ENCODE assay signal across 20 cellular contexts in the genomic region with DNA sequence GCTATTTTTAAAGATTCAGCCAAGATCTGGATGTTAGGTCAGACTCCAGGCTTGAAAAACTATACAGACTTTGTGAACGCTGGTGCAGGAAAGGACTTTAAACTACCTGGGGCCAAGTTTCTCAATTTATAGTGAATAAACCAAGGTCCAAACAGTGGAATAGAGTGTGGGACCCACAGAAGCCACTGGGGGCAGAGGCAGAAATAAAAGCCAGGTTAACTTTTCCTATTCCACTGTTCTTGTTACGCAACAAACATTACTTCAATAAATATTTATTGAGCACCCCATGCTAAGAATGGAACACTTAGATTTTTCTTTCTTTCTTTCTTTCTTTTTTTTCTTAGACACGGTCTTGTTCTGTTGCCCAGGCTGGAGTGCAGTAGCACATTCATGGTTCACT. TPM values are rescaled to one million over a fixed set of nuclear protein-coding genes. Genes with fewer than 3 reads are reported as not detected.
DNase-seq lines count a peak whose midpoint lies in the region; ATAC-seq and TF ChIP-seq lines count a peak whose summit lies in the region.
"Had no signal": no experiment of that assay in that cellular context is flagged by ENCODE, and none has a peak within 500 bp of the region (broad histone marks: within the 10 kb centered on the region; RNA-seq: fewer than 3 reads in every experiment).

No MANE protein-coding gene starts in this region.

- H3K27me3 ChIP-seq in SK-N-SH (ENCODE audit: insufficient read depth) (no peaks in the 10 kb centered on the region), Loucy (ENCODE audit: insufficient read depth, low read length, poor library complexity, severe bottlenecking) (no peaks in the 10 kb centered on the region), hepatocyte (no peaks in the 10 kb centered on the region)

- POLR2A ChIA-PET in SK-N-SH (lab: Yijun Ruan, JAX), result no interaction called here

- H4K20me1 ChIP-seq in SK-N-SH (ENCODE audit: insufficient read depth) (no peaks in the 10 kb centered on the region), Loucy (ENCODE audit: insufficient read depth, low read length, poor library complexity, severe bottlenecking) (no peaks in the 10 kb centered on the region), hepatocyte (ENCODE audit: insufficient read depth, poor library complexity, severe bottlenecking) (no peaks in the 10 kb centered on the region)

- H3K4me3 Mint-ChIP-seq in progenitor cell of endocrine pancreas (ENCODE audit: low read depth), result no peak overlapping the region
- H3K4me3 Mint-ChIP-seq: IgD-negative memory B cell, T-cell had no signal

- no peaks in the 10 kb centered on the region for H3K36me3 Mint-ChIP-seq in progenitor cell of endocrine pancreas (ENCODE audit: insufficient read depth)
- H3K36me3 Mint-ChIP-seq: IgD-negative memory B cell, T-cell had no signal

- DNase-seq in SK-N-SH (no peak), hepatocyte (ENCODE audit: low spot score) (peak; percentile 35), progenitor cell of endocrine pancreas (ENCODE audit: low spot score, unreplicated experiment) (no peak), ACHN (no peak), NCI-H524 (lab: John Stamatoyannopoulos, UW) (no peak), NCI-H1694 (lab: John Stamatoyannopoulos, UW) (no peak)
- DNase-seq: 8988T; MV-4-11; NCI-H1417 treated with DMSO at 0.1 percent for 48 hours; NCI-H2029 treated with DMSO at 0.1 percent for 48 hours; NCI-H524 treated with DMSO at 0.1 percent for 48 hours; NK-92 treated with Interleukin-12 subunit alpha and Interleukin-12 subunit beta, amount 100 ng/mL, for 24 hours; PC-9; T-cell had no signal

- H3K36me3 ChIP-seq in SK-N-SH (replicated peaks in 1 of 2; ENCODE audit: control insufficient read depth in 1 of 2, insufficient read depth in 2 of 2, low read length in 1 of 2), result no peaks in the 10 kb centered on the region
- no peaks in the 10 kb centered on the region for H3K36me3 ChIP-seq in Loucy (ENCODE audit: insufficient read depth, low read length)
- no peaks in the 10 kb centered on the region for H3K36me3 ChIP-seq in hepatocyte (replicated peaks; ENCODE audit: insufficient read depth, low read depth)

- TF ChIP-seq CTCF in SK-N-SH (IDR thresholded peaks at IDR 0.05), result peak; percentile 9; the same call in 1 of the 2 replicates
- 0 out of 2 replicates have a peak, but pooled peaks have one; percentile 20 for TF ChIP-seq CTCF in Loucy (conservative IDR thresholded peaks at IDR 0.05; ENCODE audit: low read length)
- peak; percentile 25 for TF ChIP-seq CTCF in hepatocyte (IDR thresholded peaks at IDR 0.05; ENCODE audit: poor library complexity)
- peak; percentile 24 for TF ChIP-seq CTCF in progenitor cell of endocrine pancreas (IDR thresholded peaks at IDR 0.05; ENCODE audit: unreplicated experiment)

- H3K9me3 ChIP-seq in SK-N-SH (no peaks in the 10 kb centered on the region), Loucy (ENCODE audit: insufficient read depth, low read depth, low read length) (no peaks in the 10 kb centered on the region), hepatocyte (ENCODE audit: low read depth) (no peaks in the 10 kb centered on the region)

- H3K9ac ChIP-seq in SK-N-SH (no peak overlapping the region), Loucy (ENCODE audit: low read depth, low read length, poor library complexity, severe bottlenecking) (no peak overlapping the region)

- peaks cover 5% of the 10 kb centered on the region for H3K4me1 Mint-ChIP-seq in progenitor cell of endocrine pancreas (ENCODE audit: low read depth)

- H3K4me2 ChIP-seq in SK-N-SH (no peak overlapping the region), Loucy (ENCODE audit: low read depth, low read length, poor library complexity, severe bottlenecking) (no peak overlapping the region), hepatocyte (no peak overlapping the region)
- H3K4me2 ChIP-seq: PC-9 had no signal

- no peak overlapping the region for H3K27ac Mint-ChIP-seq in progenitor cell of endocrine pancreas
- H3K27ac Mint-ChIP-seq: IgD-negative memory B cell, T-cell had no signal

- H3K27me3 Mint-ChIP-seq in progenitor cell of endocrine pancreas, result no peaks in the 10 kb centered on the region
- H3K27me3 Mint-ChIP-seq: T-cell had no signal

- CTCF ChIA-PET in SK-N-SH (lab: Yijun Ruan, JAX), result no interaction called here

- no peak for TF ChIP-seq RAD21 in SK-N-SH (IDR thresholded peaks at IDR 0.05; ENCODE audit: low read length)

- H3K4me1 ChIP-seq in SK-N-SH (ENCODE audit: control insufficient read depth in 1 of 2, insufficient read depth in 2 of 2, low read depth in 1 of 2, low read length in 1 of 2) (no peaks in the 10 kb centered on the region), Loucy (ENCODE audit: insufficient read depth, low read length, poor library complexity, severe bottlenecking) (no peaks in the 10 kb centered on the region), hepatocyte (ENCODE audit: insufficient read depth) (peaks cover 8% of the 10 kb centered on the region)

- H3F3A ChIP-seq in SK-N-SH (replicated peaks; ENCODE audit: insufficient read depth), result no peaks in the 10 kb centered on the region
- H3F3A ChIP-seq in Loucy (ENCODE audit: low read depth), result no peaks in the 10 kb centered on the region

- no peaks in the 10 kb centered on the region for H3K9me3 Mint-ChIP-seq in progenitor cell of endocrine pancreas (ENCODE audit: low read depth)
- H3K9me3 Mint-ChIP-seq: T-cell had no signal

- TF ChIP-seq EP300 in SK-N-SH (IDR thresholded peaks at IDR 0.05; ENCODE audit: borderline replicate concordance in 1 of 2, low read depth in 1 of 2, low read length in 1 of 2), result no peak

- WGBS in SK-N-SH (ENCODE audit: low lambda C conversion rate), result 41% methylated on average over 3 of the region's 3 CpGs
- 83% methylated on average over 3 of the region's 3 CpGs for WGBS in hepatocyte (ENCODE audit: low lambda C conversion rate, missing lambda C conversion rate)

- no peak overlapping the region for H3K27ac ChIP-seq in SK-N-SH (ENCODE audit: low read depth in 2 of 2, low read length in 1 of 2)
- peak overlapping the region; percentile 26 for H3K27ac ChIP-seq in hepatocyte
- H3K27ac ChIP-seq: C4-2B, PC-9 had no signal

- no peak for ATAC-seq in SK-N-SH treated with all-trans-retinoic acid at 6 μM for 48 hours
- ATAC-seq: T-cell had no signal

- H2AFZ ChIP-seq in SK-N-SH (ENCODE audit: low read depth), result no peak overlapping the region
- no peak overlapping the region for H2AFZ ChIP-seq in Loucy (ENCODE audit: low read length)
- no peak overlapping the region for H2AFZ ChIP-seq in hepatocyte
- H2AFZ ChIP-seq: PC-9 had no signal

- H3K79me2 ChIP-seq in SK-N-SH (ENCODE audit: insufficient read depth) (no peaks in the 10 kb centered on the region), Loucy (ENCODE audit: insufficient read depth, low read length) (no peaks in the 10 kb centered on the region), hepatocyte (no peaks in the 10 kb centered on the region)

- H3K9me2 ChIP-seq in SK-N-SH (no peaks in the 10 kb centered on the region), Loucy (replicated peaks; ENCODE audit: low read depth, low read length) (no peaks in the 10 kb centered on the region), hepatocyte (replicated peaks; ENCODE audit: insufficient read depth) (no peaks in the 10 kb centered on the region)

- in situ Hi-C loops in ACHN (cut with HindIII; ENCODE audit: low pct_ligation_motif_present, low pct_unique_long_range_greater_than_20kb, low sequenced_read_pairs), result no loop called here

- no peak overlapping the region for H3K4me3 ChIP-seq in SK-N-SH (ENCODE audit: low read depth in 2 of 2, low read length in 1 of 2)
- H3K4me3 ChIP-seq in Loucy (ENCODE audit: low read length, poor library complexity, severe bottlenecking), result no peak overlapping the region
- no peak overlapping the region for H3K4me3 ChIP-seq in hepatocyte
- H3K4me3 ChIP-seq: PC-9 had no signal

TF ChIP-seq in SK-N-SH, 30 proteins besides CTCF, POLR2A, EP300 and RAD21 (continues in another document):
- no peak for TF ChIP-seq MEF2A (IDR thresholded peaks at IDR 0.05; ENCODE audit: borderline replicate concordance, low read depth)
- no peak for TF ChIP-seq ELF1 (IDR thresholded peaks at IDR 0.05)
- TF ChIP-seq RXRA (IDR thresholded peaks at IDR 0.05; ENCODE audit: borderline replicate concordance, low read depth), result no peak
- TF ChIP-seq FOXM1 (IDR thresholded peaks at IDR 0.05; ENCODE audit: low read depth), result no peak
- TF ChIP-seq SIN3A (IDR thresholded peaks at IDR 0.05; ENCODE audit: borderline replicate concordance, low read depth, low read length), result no peak
- no peak for TF ChIP-seq TEAD4 (IDR thresholded peaks at IDR 0.05; ENCODE audit: borderline replicate concordance, insufficient read depth)

TF ChIP-seq in SK-N-SH treated with all-trans-retinoic acid at 6 μM for 48 hours, 23 proteins besides CTCF, POLR2A, EP300 and RAD21 (continues in another document):
- TF ChIP-seq, protein P1, sequence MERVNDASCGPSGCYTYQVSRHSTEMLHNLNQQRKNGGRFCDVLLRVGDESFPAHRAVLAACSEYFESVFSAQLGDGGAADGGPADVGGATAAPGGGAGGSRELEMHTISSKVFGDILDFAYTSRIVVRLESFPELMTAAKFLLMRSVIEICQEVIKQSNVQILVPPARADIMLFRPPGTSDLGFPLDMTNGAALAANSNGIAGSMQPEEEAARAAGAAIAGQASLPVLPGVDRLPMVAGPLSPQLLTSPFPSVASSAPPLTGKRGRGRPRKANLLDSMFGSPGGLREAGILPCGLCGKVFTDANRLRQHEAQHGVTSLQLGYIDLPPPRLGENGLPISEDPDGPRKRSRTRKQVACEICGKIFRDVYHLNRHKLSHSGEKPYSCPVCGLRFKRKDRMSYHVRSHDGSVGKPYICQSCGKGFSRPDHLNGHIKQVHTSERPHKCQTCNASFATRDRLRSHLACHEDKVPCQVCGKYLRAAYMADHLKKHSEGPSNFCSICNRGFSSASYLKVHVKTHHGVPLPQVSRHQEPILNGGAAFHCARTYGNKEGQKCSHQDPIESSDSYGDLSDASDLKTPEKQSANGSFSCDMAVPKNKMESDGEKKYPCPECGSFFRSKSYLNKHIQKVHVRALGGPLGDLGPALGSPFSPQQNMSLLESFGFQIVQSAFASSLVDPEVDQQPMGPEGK (CRISPR knock-in tag; IDR thresholded peaks at IDR 0.05; ENCODE audit: borderline replicate concordance), result no peak
- TF ChIP-seq ZNF8 (CRISPR knock-in tag; IDR thresholded peaks at IDR 0.05) (no peak), ESRRG (CRISPR knock-in tag; IDR thresholded peaks at IDR 0.05) (no peak), ZNF565 (CRISPR knock-in tag; conservative IDR thresholded peaks at IDR 0.05; ENCODE audit: low read depth) (no peak), ZNF70 (CRISPR knock-in tag; IDR thresholded peaks at IDR 0.05) (no peak), ZC3H10 (CRISPR knock-in tag; IDR thresholded peaks at IDR 0.05) (no peak)

RNA-seq across cellular contexts. Expression of a gene that starts 11.0 kb away (rescaled TPM):
- polyA plus RNA-seq in SK-N-SH (2012; rRNA removed), result not detected in 2 replicates
- not detected in 2 replicates for polyA plus RNA-seq in SK-N-SH (2012; cell fraction: cytosol; rRNA removed)
- 0.11 TPM in 1 of 2 replicates, not detected in the other for polyA plus RNA-seq in SK-N-SH (2012; cell fraction: nucleus; rRNA removed)
- 9.4 and 9.5 TPM in 2 replicates for total RNA-seq in hepatocyte
- 1.7 and 2.1 TPM in 2 replicates for polyA plus RNA-seq in hepatocyte
- total RNA-seq in progenitor cell of endocrine pancreas, result 1.2 and 2.1 TPM in 2 replicates
- total RNA-seq: Daoy, PC-9, SK-MEL-5 had no signal
- polyA plus RNA-seq: IgD-negative memory B cell had no signal

RNA-seq across cellular contexts. Expression of a gene that starts 38.9 kb away (rescaled TPM):
- 0.12 and 0.18 TPM in 2 replicates for polyA plus RNA-seq in SK-N-SH (2012; rRNA removed)
- polyA plus RNA-seq in SK-N-SH (2012; cell fraction: cytosol; rRNA removed), result 0.01 TPM in 2 replicates
- 0.07 and 0.19 TPM in 2 replicates for polyA plus RNA-seq in SK-N-SH (2012; cell fraction: nucleus; rRNA removed)
- total RNA-seq in hepatocyte, result 0.84 and 1.7 TPM in 2 replicates
- polyA plus RNA-seq in hepatocyte, result 0.52 and 0.92 TPM in 2 replicates
- 0.17 and 0.62 TPM in 2 replicates for total RNA-seq in progenitor cell of endocrine pancreas
- total RNA-seq: PC-9, SK-MEL-5 had no signal
